Comparison of ENCODE assay signal across 9 cellular contexts in the genomic region with DNA sequence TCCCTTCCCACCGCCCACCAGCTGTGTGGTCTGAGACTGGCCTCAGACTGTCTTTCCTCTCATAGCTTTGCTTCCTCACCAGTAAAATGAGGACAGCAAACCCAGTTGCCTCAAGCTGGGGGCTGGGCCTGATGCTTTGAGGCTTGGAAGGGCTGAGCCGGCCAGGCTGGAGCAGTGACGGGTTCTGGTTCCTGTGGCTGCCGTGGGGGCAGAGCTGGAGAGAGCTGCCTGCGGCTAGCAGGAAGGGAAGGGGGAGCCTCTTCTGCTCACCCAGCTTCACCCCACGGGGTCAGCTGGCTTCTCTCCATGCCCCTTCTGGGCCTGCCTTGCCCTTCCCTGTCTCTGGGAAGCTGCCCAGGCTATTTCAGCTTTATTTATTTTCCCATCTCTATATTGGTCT. TPM values are rescaled to one million over a fixed set of nuclear protein-coding genes. Genes with fewer than 3 reads are reported as not detected.
DNase-seq lines count a peak whose midpoint lies in the region; ATAC-seq and TF ChIP-seq lines count a peak whose summit lies in the region.
"Had no signal": no experiment of that assay in that cellular context is flagged by ENCODE, and none has a peak within 500 bp of the region (broad histone marks: within the 10 kb centered on the region; RNA-seq: fewer than 3 reads in every experiment).

No MANE protein-coding gene starts in this region.

- no peak for TF ChIP-seq CTCF in PC-3 (conservative IDR thresholded peaks at IDR 0.05; ENCODE audit: low read depth, low read length)

- intact Hi-C loops in PC-3 (cut with micrococcal nuclease) = no loop called here

- no peak overlapping the region for H3K4me3 ChIP-seq in muscle layer of colon (ENCODE audit: low read depth in 1 of 2, low read length in 2 of 2)
- H3K4me3 ChIP-seq in PC-3 (ENCODE audit: low read length) = no peak overlapping the region

- H3K9ac ChIP-seq in muscle layer of colon (ENCODE audit: low read length) (no peak overlapping the region), PC-3 (ENCODE audit: low read length) (no peak overlapping the region)

- H3K36me3 ChIP-seq in muscle layer of colon (ENCODE audit: insufficient read depth, low read length) (peaks cover 68% of the 10 kb centered on the region), PC-3 (ENCODE audit: low read depth, low read length) (peaks cover 2% of the 10 kb centered on the region; the same call in 1 of the 2 replicates)

- no peaks in the 10 kb centered on the region for H3K27me3 Mint-ChIP-seq in central memory CD8-positive, alpha-beta T cell

- H3K27ac Mint-ChIP-seq in central memory CD8-positive, alpha-beta T cell (ENCODE audit: low read depth) = peak overlapping the region; percentile 67

- POLR2A ChIA-PET in PC-3 (lab: Charles Lee; ENCODE audit: unreplicated experiment) = no interaction called here

- H3K27me3 ChIP-seq in muscle layer of colon (ENCODE audit: control insufficient read depth in 1 of 2, insufficient read depth in 2 of 2, low read length in 2 of 2) (no peaks in the 10 kb centered on the region), PC-3 (ENCODE audit: low read length) (no peaks in the 10 kb centered on the region)

- BruUV-seq in PC-3 (replicated peaks; lab: Mats Ljungman, UMichigan) = no TSS peak

- peak; percentile 33 for DNase-seq in stimulated activated CD4-positive, alpha-beta T cell treated with anti-CD3 and anti-CD28 coated beads, Interleukin-4, amount 100 ng/mL, for 24 hours
- no peak for DNase-seq in stimulated activated CD4-positive, alpha-beta T cell treated with anti-CD3 and anti-CD28 coated beads, Interleukin-4, amount 100 ng/mL, for 4 hours
- DNase-seq in central memory CD8-positive, alpha-beta T cell (ENCODE audit: low spot score in 2 of 2) = no peak
- DNase-seq in SHP77 (lab: John Stamatoyannopoulos, UW) = no peak
- no peak for DNase-seq in PC-3
- DNase-seq: stimulated activated CD4-positive, alpha-beta T cell treated with anti-CD3 and anti-CD28 coated beads, Interleukin-4, amount 100 ng/mL, for 1 hour had no signal

- H4K20me1 ChIP-seq in PC-3 (ENCODE audit: low read length) = no peaks in the 10 kb centered on the region

- no peaks in the 10 kb centered on the region for H3K9me3 ChIP-seq in muscle layer of colon (ENCODE audit: low read length)
- H3K9me3 ChIP-seq in PC-3 (ENCODE audit: low read length) = no peaks in the 10 kb centered on the region

- H3K4me3 Mint-ChIP-seq in central memory CD8-positive, alpha-beta T cell = peak overlapping the region; percentile 73

- H2AFZ ChIP-seq in PC-3 (ENCODE audit: low read length) = no peak overlapping the region

- no peaks in the 10 kb centered on the region for H3F3A ChIP-seq in PC-3 (ENCODE audit: low read length, unreplicated experiment)

- H3K4me1 ChIP-seq in muscle layer of colon (ENCODE audit: insufficient read depth, low read length) (peaks cover 51% of the 10 kb centered on the region), PC-3 (ENCODE audit: insufficient read depth, low read length) (peaks cover 17% of the 10 kb centered on the region)

- peak; percentile 12 for ATAC-seq in central memory CD8-positive, alpha-beta T cell (replicated peaks; ENCODE audit: extremely low read depth, poor library complexity, severe bottlenecking)
- ATAC-seq in GM18868 (IDR thresholded peaks at IDR 0.05; ENCODE audit: unreplicated experiment) = no peak
- ATAC-seq in HG03520 (IDR thresholded peaks at IDR 0.05; ENCODE audit: unreplicated experiment) = no peak
- ATAC-seq in PC-3 = no peak

- H3K9me3 Mint-ChIP-seq in central memory CD8-positive, alpha-beta T cell = no peaks in the 10 kb centered on the region

- peaks cover 81% of the 10 kb centered on the region for H3K4me1 Mint-ChIP-seq in central memory CD8-positive, alpha-beta T cell

- H3K4me2 ChIP-seq in PC-3 (ENCODE audit: low read length) = no peak overlapping the region

- H3K27ac ChIP-seq in muscle layer of colon (ENCODE audit: low read depth, low read length) (peak overlapping the region; percentile 56), PC-3 (ENCODE audit: low read length) (no peak overlapping the region)

- H3K36me3 Mint-ChIP-seq in central memory CD8-positive, alpha-beta T cell (ENCODE audit: insufficient read depth) = peaks cover 52% of the 10 kb centered on the region

- CTCF ChIA-PET in PC-3 (lab: Charles Lee) = no interaction called here

- no peaks in the 10 kb centered on the region for H3K9me2 ChIP-seq in PC-3 (replicated peaks; ENCODE audit: low read length)

- H3K79me2 ChIP-seq in PC-3 (ENCODE audit: low read length) = no peaks in the 10 kb centered on the region

RNA-seq across cellular contexts. Expression of a gene that starts 23.8 kb away (rescaled TPM):
- total RNA-seq in PC-3 (2014; rRNA removed) = 106 and 120 TPM in 2 replicates

RNA-seq across cellular contexts. Expression of a gene that starts 40.1 kb away (rescaled TPM):
- 807 and 1,110 TPM in 2 replicates for total RNA-seq in PC-3 (2014; rRNA removed)
